1 cellular context compared by ENCODE assay signal in the genomic region with DNA sequence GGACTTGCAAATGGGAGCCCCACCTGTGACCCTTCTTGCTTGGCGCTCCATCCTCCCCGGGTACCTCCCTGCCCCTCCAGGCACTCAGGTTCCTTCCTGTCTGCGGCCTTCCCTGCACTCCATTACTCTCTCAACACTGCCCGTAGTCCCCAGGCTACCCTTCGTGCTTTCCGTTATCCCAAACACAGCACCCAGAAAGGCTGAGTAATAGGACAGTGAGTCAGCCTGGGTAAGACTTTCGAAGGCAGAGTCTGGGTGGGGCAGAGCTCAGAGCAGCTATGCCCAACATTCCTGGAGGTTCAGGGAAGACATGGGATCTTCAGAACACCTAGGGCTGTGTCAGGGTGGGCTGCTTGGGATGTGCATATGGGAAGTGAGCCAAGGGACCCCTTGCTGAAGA.
TF ChIP-seq lines count a peak whose summit lies in the region.

No MANE protein-coding gene starts in this region.

TF ChIP-seq in K562, 482 proteins besides CTCF, POLR2A, EP300 and RAD21:
- TF ChIP-seq FOSL1 (tag; conservative IDR thresholded peaks at IDR 0.05) (peak; percentile 85), ATF3 (IDR thresholded peaks at IDR 0.05) (peak; percentile 61), ATF3 (CRISPR knock-in tag; conservative IDR thresholded peaks at IDR 0.05) (no peak), ZNF197 (CRISPR knock-in tag; IDR thresholded peaks at IDR 0.05; ENCODE audit: low read depth) (no peak), DPF2 (IDR thresholded peaks at IDR 0.05) (peak; percentile 36; the same call in 1 of the 2 replicates), JUND (IDR thresholded peaks at IDR 0.05; ENCODE audit: borderline replicate concordance, low read depth, low read length) (peak; percentile 29; the same call in 1 of the 2 replicates), JUND (tag; IDR thresholded peaks at IDR 0.05; ENCODE audit: borderline replicate concordance, low read depth, low read length) (peak; percentile 38; the same call in 1 of the 3 replicates), ERF (CRISPR knock-in tag; IDR thresholded peaks at IDR 0.05) (no peak), MEIS2 (IDR thresholded peaks at IDR 0.05; ENCODE audit: partially characterized antibody) (peak; percentile 4)
- TF ChIP-seq, protein P1, sequence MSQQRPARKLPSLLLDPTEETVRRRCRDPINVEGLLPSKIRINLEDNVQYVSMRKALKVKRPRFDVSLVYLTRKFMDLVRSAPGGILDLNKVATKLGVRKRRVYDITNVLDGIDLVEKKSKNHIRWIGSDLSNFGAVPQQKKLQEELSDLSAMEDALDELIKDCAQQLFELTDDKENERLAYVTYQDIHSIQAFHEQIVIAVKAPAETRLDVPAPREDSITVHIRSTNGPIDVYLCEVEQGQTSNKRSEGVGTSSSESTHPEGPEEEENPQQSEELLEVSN (IDR thresholded peaks at IDR 0.05; ENCODE audit: borderline replicate concordance in 1 of 2, extremely low read depth in 1 of 2, insufficient read depth in 1 of 2, insufficient read length in 1 of 2, low read depth in 1 of 2, low read length in 1 of 2, poor library complexity in 1 of 2, severe bottlenecking in 1 of 2), result peak in 1 of 2 experiments; percentile 10
